17 cellular contexts compared by ENCODE assay signal in genomic region chr4:167906851-167907250, GRCh38.
"Had no signal": no experiment of that assay in that cellular context is flagged by ENCODE, and none has a peak within 500 bp of the region (broad histone marks: within the 10 kb centered on the region; RNA-seq: fewer than 3 reads in every experiment).

No MANE protein-coding gene starts in this region.

- DNase-seq: activated CD4-positive, alpha-beta memory T cell treated with anti-CD3 and anti-CD28 coated beads, Interleukin-2, amount 10 ng/mL, durations not matched to agents 7 days and 5 days; activated CD4-positive, alpha-beta T cell treated with anti-CD3 and anti-CD28 coated beads for 48 hours; activated effector memory CD4-positive, alpha-beta T cell treated with anti-CD3 and anti-CD28 coated beads, Interleukin-2, amount 50 U/mL, for 16 hours; activated naive CD4-positive, alpha-beta T cell treated with anti-CD3 and anti-CD28 coated beads, Interleukin-2, amount 10 ng/mL, durations not matched to agents 7 days and 5 days; activated T-cell treated with anti-CD3 and anti-CD28 coated beads, Interleukin-2, amount 50 U/mL, for 72 hours; anterior cingulate cortex; immature natural killer cell; left ventricle myocardium inferior; pancreas; psoas muscle; right cardiac atrium; stimulated activated CD4-positive, alpha-beta T cell treated with anti-CD3 and anti-CD28 coated beads, Interleukin-12 subunit alpha, Interleukin-12 subunit beta, amount 100 ng/mL, for 4 hours; substantia nigra; thyroid gland; upper lobe of right lung had no signal

- H3K36me3 ChIP-seq: esophagus muscularis mucosa, left ventricle myocardium inferior, pancreas, thyroid gland, upper lobe of right lung had no signal

- FAIRE-seq: pancreas had no signal

- H3K27me3 ChIP-seq: esophagus muscularis mucosa, pancreas, thyroid gland, upper lobe of right lung had no signal

- H3K4me3 ChIP-seq: coronary artery, esophagus muscularis mucosa, left ventricle myocardium inferior, pancreas, psoas muscle, thyroid gland, upper lobe of right lung had no signal
